Comparison of ENCODE assay signal across 1 cellular context in the genomic region with DNA sequence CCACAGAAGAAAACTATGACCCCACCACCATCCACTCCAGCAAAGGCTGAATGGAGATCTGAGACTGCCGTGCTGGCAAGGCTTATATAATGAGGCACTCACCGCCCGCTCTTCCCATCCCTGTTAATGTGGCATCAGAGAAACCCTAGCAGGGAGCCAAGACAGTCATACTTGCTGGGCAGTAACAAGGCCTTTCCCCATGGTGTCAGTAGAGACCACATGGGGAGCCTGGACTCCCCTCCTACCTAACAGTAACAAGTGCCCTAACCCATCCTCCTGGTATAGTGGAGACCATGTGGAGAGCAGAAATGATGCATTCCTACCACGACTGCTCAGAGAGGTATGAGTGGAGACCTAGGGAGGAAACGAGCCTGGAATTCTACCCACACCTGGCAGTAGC.
TF ChIP-seq lines count a peak whose summit lies in the region.

No MANE protein-coding gene starts in this region.

TF ChIP-seq in GM12878, 131 proteins besides CTCF, POLR2A, EP300 and RAD21 (continued from another document):
- TF ChIP-seq, protein P1, sequence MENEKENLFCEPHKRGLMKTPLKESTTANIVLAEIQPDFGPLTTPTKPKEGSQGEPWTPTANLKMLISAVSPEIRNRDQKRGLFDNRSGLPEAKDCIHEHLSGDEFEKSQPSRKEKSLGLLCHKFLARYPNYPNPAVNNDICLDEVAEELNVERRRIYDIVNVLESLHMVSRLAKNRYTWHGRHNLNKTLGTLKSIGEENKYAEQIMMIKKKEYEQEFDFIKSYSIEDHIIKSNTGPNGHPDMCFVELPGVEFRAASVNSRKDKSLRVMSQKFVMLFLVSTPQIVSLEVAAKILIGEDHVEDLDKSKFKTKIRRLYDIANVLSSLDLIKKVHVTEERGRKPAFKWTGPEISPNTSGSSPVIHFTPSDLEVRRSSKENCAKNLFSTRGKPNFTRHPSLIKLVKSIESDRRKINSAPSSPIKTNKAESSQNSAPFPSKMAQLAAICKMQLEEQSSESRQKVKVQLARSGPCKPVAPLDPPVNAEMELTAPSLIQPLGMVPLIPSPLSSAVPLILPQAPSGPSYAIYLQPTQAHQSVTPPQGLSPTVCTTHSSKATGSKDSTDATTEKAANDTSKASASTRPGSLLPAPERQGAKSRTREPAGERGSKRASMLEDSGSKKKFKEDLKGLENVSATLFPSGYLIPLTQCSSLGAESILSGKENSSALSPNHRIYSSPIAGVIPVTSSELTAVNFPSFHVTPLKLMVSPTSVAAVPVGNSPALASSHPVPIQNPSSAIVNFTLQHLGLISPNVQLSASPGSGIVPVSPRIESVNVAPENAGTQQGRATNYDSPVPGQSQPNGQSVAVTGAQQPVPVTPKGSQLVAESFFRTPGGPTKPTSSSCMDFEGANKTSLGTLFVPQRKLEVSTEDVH (IDR thresholded peaks at IDR 0.05; ENCODE audit: low read depth, partially characterized antibody), result no peak
- TF ChIP-seq BACH1 (IDR thresholded peaks at IDR 0.05; ENCODE audit: borderline replicate concordance), result no peak
- TF ChIP-seq NR2C1 (IDR thresholded peaks at IDR 0.05), result no peak
